ENCODE assay signal across 27 cellular contexts in genomic region chr3:46619845-46620778, GRCh38. TPM values are rescaled to one million over a fixed set of nuclear protein-coding genes. Genes with fewer than 3 reads are reported as not detected.
A peak's percentile ranks its signal among the peaks of the same experiment; 100 is the strongest.
DNase-seq lines count a peak whose midpoint lies in the region; ATAC-seq and TF ChIP-seq lines count a peak whose summit lies in the region.
"Had no signal": no experiment of that assay in that cellular context is flagged by ENCODE, and none has a peak within 500 bp of the region (broad histone marks: within the 10 kb centered on the region; RNA-seq: fewer than 3 reads in every experiment).

No MANE protein-coding gene starts in this region.

- no peak overlapping the region for H3K4me2 ChIP-seq in smooth muscle cell

- TF ChIP-seq CTCF in esophagus muscularis mucosa (IDR thresholded peaks at IDR 0.05) = no peak
- no peak for TF ChIP-seq CTCF in smooth muscle cell (IDR thresholded peaks at IDR 0.05; ENCODE audit: borderline replicate concordance, insufficient read depth, poor library complexity, severe bottlenecking)

- no peak for TF ChIP-seq POLR2A in esophagus muscularis mucosa (IDR thresholded peaks at IDR 0.05; ENCODE audit: low read depth)

- ATAC-seq in HG02798 (IDR thresholded peaks at IDR 0.05; ENCODE audit: poor library complexity, unreplicated experiment) (no peak), GM21825 (IDR thresholded peaks at IDR 0.05; ENCODE audit: unreplicated experiment) (no peak), HG03135 (IDR thresholded peaks at IDR 0.05; ENCODE audit: unreplicated experiment) (no peak)
- ATAC-seq: activated naive CD8-positive, alpha-beta T cell treated with anti-CD3 and anti-CD28 coated beads, Interleukin-2, amount 50 U/mL, for 24 hours; naive thymus-derived CD8-positive, alpha-beta T cell had no signal

- H3K4me3 ChIP-seq in esophagus muscularis mucosa (no peak overlapping the region), smooth muscle cell (no peak overlapping the region)
- H3K4me3 ChIP-seq: breast epithelium, skin epidermis had no signal

- H3K36me3 ChIP-seq in esophagus muscularis mucosa (no peaks in the 10 kb centered on the region), smooth muscle cell (ENCODE audit: low read depth) (no peaks in the 10 kb centered on the region)
- H3K36me3 ChIP-seq: breast epithelium had no signal

- H3K27me3 ChIP-seq in esophagus muscularis mucosa = peaks cover 0 to 28% (median 0%) of the 10 kb centered on the region in 4 donors
- peaks cover 3% of the 10 kb centered on the region for H3K27me3 ChIP-seq in smooth muscle cell (ENCODE audit: low read depth)
- H3K27me3 ChIP-seq: breast epithelium had no signal

- H4K20me1 ChIP-seq in smooth muscle cell (ENCODE audit: low read depth) = no peaks in the 10 kb centered on the region

- 66% methylated on average over 7 of the region's 8 CpGs for WGBS in esophagus muscularis mucosa
- 76% methylated on average over 8 of the region's 8 CpGs for WGBS in smooth muscle cell (ENCODE audit: low lambda C conversion rate)

- intact Hi-C loops in esophagus muscularis mucosa (cut with DNase I) = no loop called here

- peak; percentile 38 for DNase-seq in activated CD8-positive, alpha-beta memory T cell treated with anti-CD3 and anti-CD28 coated beads for 24 hours
- no peak for DNase-seq in activated CD8-positive, alpha-beta memory T cell treated with anti-CD3 and anti-CD28 coated beads, Interleukin-2, amount 50 U/mL, for 48 hours
- DNase-seq in RPMI8226 (peak; percentile 26), esophagus muscularis mucosa (ENCODE audit: extremely low spot score) (peak; percentile 70), smooth muscle cell (lab: John Stamatoyannopoulos, UW; ENCODE audit: unreplicated experiment) (no peak)
- DNase-seq: activated CD4-positive, CD25-positive, alpha-beta regulatory T cell treated with anti-CD3 and anti-CD28 coated beads, Interleukin-2, amount 50 U/mL, for 72 hours; activated naive CD8-positive, alpha-beta T cell treated with anti-CD3 and anti-CD28 coated beads, Interleukin-2, amount 50 U/mL, for 24 hours; C1 segment of cervical spinal cord; foreskin melanocyte; GF-D8; hypothalamus; KBM-7; kidney; MV-4-11; naive thymus-derived CD8-positive, alpha-beta T cell; NCI-H2029 treated with DMSO at 0.1 percent for 48 hours; NCI-H510A treated with DMSO at 0.1 percent for 48 hours; SIG-M5; stimulated activated CD4-positive, alpha-beta T cell treated with anti-CD3 and anti-CD28 coated beads, Interleukin-4, amount 100 ng/mL, for 1 hour had no signal

- H3F3A ChIP-seq in smooth muscle cell (ENCODE audit: low read depth) = no peaks in the 10 kb centered on the region

- H3K9me3 ChIP-seq in esophagus muscularis mucosa (no peaks in the 10 kb centered on the region), smooth muscle cell (replicated peaks; ENCODE audit: low read depth) (no peaks in the 10 kb centered on the region)
- H3K9me3 ChIP-seq: breast epithelium had no signal

- no peak overlapping the region for H3K9ac ChIP-seq in smooth muscle cell (ENCODE audit: low read depth)

- H3K4me1 ChIP-seq in esophagus muscularis mucosa (no peaks in the 10 kb centered on the region), smooth muscle cell (ENCODE audit: low read depth) (no peaks in the 10 kb centered on the region)
- H3K4me1 ChIP-seq: breast epithelium had no signal

- H3K27ac ChIP-seq in esophagus muscularis mucosa (replicated peaks in 1 of 4) = no peak overlapping the region
- H3K27ac ChIP-seq in smooth muscle cell (ENCODE audit: low read depth) = no peak overlapping the region
- H3K27ac ChIP-seq: breast epithelium, epithelial cell of prostate, skin epidermis had no signal

- peak overlapping the region; percentile 77 for H2AFZ ChIP-seq in smooth muscle cell (ENCODE audit: low read depth)

- TF ChIP-seq EP300 in esophagus muscularis mucosa (IDR thresholded peaks at IDR 0.05) = no peak

- no peaks in the 10 kb centered on the region for H3K79me2 ChIP-seq in smooth muscle cell (ENCODE audit: low read depth)

RNA-seq across cellular contexts. Expression of gene FAM240A, which starts 7.8 kb away (rescaled TPM):
- total RNA-seq in esophagus muscularis mucosa (not detected), smooth muscle cell (not detected in 2 replicates)
- polyA plus RNA-seq in smooth muscle cell = not detected in 2 replicates
- total RNA-seq: breast epithelium; naive thymus-derived CD8-positive, alpha-beta T cell; T-helper 2 cell treated with Interferon-gamma antibody and Interleukin-4, amounts not matched to agents 100 ng/mL and 5 ng/mL, for 36 hours; ureter had no signal
- polyA plus RNA-seq: naive thymus-derived CD8-positive, alpha-beta T cell had no signal

RNA-seq across cellular contexts. Expression of gene LRRC2, which starts 54.0 kb away (rescaled TPM):
- total RNA-seq in esophagus muscularis mucosa (under 1 TPM; 0.32 to 0.83 (median 0.55) TPM), smooth muscle cell (1.0 and 2.0 TPM in 2 replicates)
- polyA plus RNA-seq in smooth muscle cell = 1.7 and 2.7 TPM in 2 replicates
- total RNA-seq: T-helper 2 cell treated with Interferon-gamma antibody and Interleukin-4, amounts not matched to agents 100 ng/mL and 5 ng/mL, for 36 hours had no signal
- polyA plus RNA-seq: naive thymus-derived CD8-positive, alpha-beta T cell had no signal

Comparison
In these comparisons a context has a peak if more than half of its experiments do, and no peak if none do; other contexts are left out.
1. DNase-seq: peak in activated CD8-positive, alpha-beta memory T cell treated with anti-CD3 and anti-CD28 coated beads for 24 hours (single experiment), RPMI8226 (single experiment) and esophagus muscularis mucosa (single experiment); none in activated CD8-positive, alpha-beta memory T cell treated with anti-CD3 and anti-CD28 coated beads, Interleukin-2, amount 50 U/mL, for 48 hours (single experiment) and smooth muscle cell (single experiment).